In the genomic region with DNA sequence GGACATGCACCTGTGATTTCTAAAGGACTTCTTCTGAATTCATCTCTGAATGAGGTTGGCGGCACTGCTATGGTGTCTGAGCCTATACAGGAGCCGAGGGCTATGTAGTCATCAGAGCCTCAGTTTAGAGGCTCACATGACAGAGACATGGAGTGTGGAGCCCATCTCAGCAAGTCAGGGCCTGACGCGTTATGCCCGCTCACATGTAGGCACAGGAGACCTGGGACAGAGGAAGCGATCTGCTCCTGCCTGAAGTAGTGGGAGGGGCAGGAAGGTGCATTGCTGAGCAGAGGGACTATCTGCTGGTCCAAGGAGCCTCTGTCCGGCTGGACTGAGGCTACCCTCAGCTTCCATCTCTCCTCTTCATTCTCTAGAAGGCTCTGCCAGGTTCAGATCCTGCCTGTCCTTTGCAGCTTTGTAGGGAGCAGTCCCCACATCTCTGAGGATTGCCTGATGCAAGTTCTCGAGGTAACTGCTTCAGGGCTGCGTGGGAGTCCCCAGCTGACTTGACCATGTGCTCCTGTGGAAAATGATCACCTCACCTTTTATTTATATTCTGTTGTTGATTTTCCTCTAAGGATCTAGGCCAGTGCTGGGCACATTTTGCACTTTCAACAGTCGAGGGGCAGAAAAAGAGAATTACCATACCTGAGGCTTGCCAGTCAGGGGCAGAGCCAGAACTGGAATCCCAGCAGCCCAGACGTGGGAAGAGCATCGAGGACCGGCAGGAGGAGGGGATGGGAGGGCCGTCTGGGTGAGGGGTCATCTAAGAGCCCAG, we compare ENCODE assay signal across 16 cellular contexts. TPM values are rescaled to one million over a fixed set of nuclear protein-coding genes. Genes with fewer than 3 reads are reported as not detected.
DNase-seq lines count a peak whose midpoint lies in the region; ATAC-seq and TF ChIP-seq lines count a peak whose summit lies in the region.
"Had no signal": no experiment of that assay in that cellular context is flagged by ENCODE, and none has a peak within 500 bp of the region (broad histone marks: within the 10 kb centered on the region; RNA-seq: fewer than 3 reads in every experiment).

No MANE protein-coding gene starts in this region.

- H3K4me1 Mint-ChIP-seq in GM23338: peaks cover 29% of the 10 kb centered on the region
- H3K4me1 Mint-ChIP-seq in mesothelial cell of epicardium: peaks cover 20% of the 10 kb centered on the region

- H3K4me3 Mint-ChIP-seq in GM23338: no peak overlapping the region
- H3K4me3 Mint-ChIP-seq in mesothelial cell of epicardium: no peak overlapping the region
- H3K4me3 Mint-ChIP-seq: B cell; CD4-positive, alpha-beta T cell; IgD-negative memory B cell had no signal

- ATAC-seq in GM23338 (no peak), esophagus mucosa (peak; percentile 97), GM21367 (IDR thresholded peaks at IDR 0.05; ENCODE audit: unreplicated experiment) (no peak), gastrocnemius medialis (no peak)
- ATAC-seq: Right ventricle myocardium inferior had no signal

- H4K20me1 ChIP-seq in GM23338 (replicated peaks; ENCODE audit: insufficient read depth): no peaks in the 10 kb centered on the region

- in situ Hi-C loops in gastrocnemius medialis (cut with MboI; ENCODE audit: low sequenced_read_pairs in 4 of 4): no loop called here

- intact Hi-C loops in gastrocnemius medialis (cut with DNase I; ENCODE audit: low total_unique reads): no loop called here

- H3K27ac Mint-ChIP-seq in GM23338: peak overlapping the region; percentile 83; the same call in 1 of the 2 replicates
- peak overlapping the region; percentile 45 for H3K27ac Mint-ChIP-seq in mesothelial cell of epicardium
- H3K27ac Mint-ChIP-seq: B cell; CD4-positive, alpha-beta T cell had no signal

- CTCF ChIA-PET in HEK293 (lab: Yijun Ruan, JAX): no interaction called here

- H3K4me1 ChIP-seq in GM23338 (ENCODE audit: insufficient read depth): peaks cover 17% of the 10 kb centered on the region
- peaks cover 14% of the 10 kb centered on the region for H3K4me1 ChIP-seq in HEK293 (ENCODE audit: control insufficient read depth, insufficient read depth, low read length)
- H3K4me1 ChIP-seq in gastrocnemius medialis: peaks cover 0 to 7% of the 10 kb centered on the region in 2 donors

- no peak for DNase-seq in GM23338 (ENCODE audit: low spot score)
- peak in 1 of 2 experiments; percentile 17 for DNase-seq in mesothelial cell of epicardium (ENCODE audit: low spot score in 2 of 2, unreplicated experiment in 2 of 2)
- DNase-seq in gastrocnemius medialis: no peak
- no peak for DNase-seq in AG20443 (ENCODE audit: low spot score)
- DNase-seq: CD4-positive, alpha-beta T cell; HCEC 1CT; NCI-H1417 treated with DMSO at 0.1 percent for 48 hours; NCI-H510A treated with DMSO at 0.1 percent for 48 hours had no signal

- no peaks in the 10 kb centered on the region for H3K9me3 ChIP-seq in HEK293 (ENCODE audit: control insufficient read depth, insufficient read depth, low read depth, low read length)
- no peaks in the 10 kb centered on the region for H3K9me3 ChIP-seq in gastrocnemius medialis

- H3K36me3 Mint-ChIP-seq in GM23338 (ENCODE audit: low read depth): no peaks in the 10 kb centered on the region
- H3K36me3 Mint-ChIP-seq in mesothelial cell of epicardium: peaks cover 3% of the 10 kb centered on the region

- no peak for TF ChIP-seq CTCF in GM23338 (conservative IDR thresholded peaks at IDR 0.05; ENCODE audit: low read depth in 2 of 2)
- TF ChIP-seq CTCF in HEK293 (tag by site-specific recombination; IDR thresholded peaks at IDR 0.05): no peak
- no peak for TF ChIP-seq CTCF in mesothelial cell of epicardium (IDR thresholded peaks at IDR 0.05; ENCODE audit: unreplicated experiment)
- no peak for TF ChIP-seq CTCF in gastrocnemius medialis (IDR thresholded peaks at IDR 0.05 in 4 of 5, conservative IDR thresholded peaks at IDR 0.05 in 1 of 5)

- H3K9me3 Mint-ChIP-seq in GM23338 (no peaks in the 10 kb centered on the region), mesothelial cell of epicardium (no peaks in the 10 kb centered on the region)
- H3K9me3 Mint-ChIP-seq: CD4-positive, alpha-beta T cell; IgD-negative memory B cell had no signal

- peaks cover 5% of the 10 kb centered on the region for H3K9me2 ChIP-seq in GM23338 (ENCODE audit: insufficient read depth)

- H3K4me3 ChIP-seq in GM23338 (no peak overlapping the region), HEK293 (ENCODE audit: low read depth, low read length) (no peak overlapping the region), gastrocnemius medialis (no peak overlapping the region)
- H3K4me3 ChIP-seq: SK-N-MC had no signal

- H3F3A ChIP-seq in GM23338 (replicated peaks; ENCODE audit: low read depth): no peaks in the 10 kb centered on the region

- H3K4me2 ChIP-seq in GM23338: no peak overlapping the region

- TF ChIP-seq POLR2A in gastrocnemius medialis (IDR thresholded peaks at IDR 0.05): no peak

- H2AFZ ChIP-seq in GM23338: no peak overlapping the region

- no peaks in the 10 kb centered on the region for H3K27me3 ChIP-seq in GM23338 (ENCODE audit: insufficient read depth)
- no peaks in the 10 kb centered on the region for H3K27me3 ChIP-seq in gastrocnemius medialis

- H3K27me3 Mint-ChIP-seq in GM23338 (ENCODE audit: insufficient read depth, low read depth, poor library complexity): peaks cover 3% of the 10 kb centered on the region
- no peaks in the 10 kb centered on the region for H3K27me3 Mint-ChIP-seq in mesothelial cell of epicardium (ENCODE audit: low read depth)
- H3K27me3 Mint-ChIP-seq: B cell; CD4-positive, alpha-beta T cell; IgD-negative memory B cell had no signal

- H3K36me3 ChIP-seq in GM23338 (ENCODE audit: insufficient read depth) (no peaks in the 10 kb centered on the region), HEK293 (ENCODE audit: control insufficient read depth in 2 of 2, insufficient read depth in 1 of 2, low read length in 2 of 2) (no peaks in the 10 kb centered on the region), gastrocnemius medialis (no peaks in the 10 kb centered on the region)

- no peak overlapping the region for H3K27ac ChIP-seq in GM23338 (ENCODE audit: low read depth)
- H3K27ac ChIP-seq in HEK293 (ENCODE audit: extremely low read depth, low read depth, low read length): no peak overlapping the region
- H3K27ac ChIP-seq in gastrocnemius medialis: no peak overlapping the region
- H3K27ac ChIP-seq: HL-60, SK-N-MC had no signal

- H3K79me2 ChIP-seq in GM23338 (replicated peaks; ENCODE audit: insufficient read depth): no peaks in the 10 kb centered on the region

- POLR2A ChIA-PET in HEK293 (lab: Yijun Ruan, JAX): no interaction called here

TF ChIP-seq in GM23338, 12 proteins besides CTCF, POLR2A, EP300 and RAD21 (continues in another document):
- TF ChIP-seq JUNB (IDR thresholded peaks at IDR 0.05; ENCODE audit: unreplicated experiment): no peak
- no peak for TF ChIP-seq CREB1 (CRISPR knock-in tag; IDR thresholded peaks at IDR 0.05; ENCODE audit: low read depth)

TF ChIP-seq in HEK293, 187 proteins besides CTCF, POLR2A, EP300 and RAD21:
- TF ChIP-seq ZFHX2 (tag by site-specific recombination; conservative IDR thresholded peaks at IDR 0.05): no peak
- TF ChIP-seq ZSCAN16 (tag by site-specific recombination; IDR thresholded peaks at IDR 0.05): peak; percentile 40; the same call in 1 of the 2 replicates
- TF ChIP-seq MEIS1 (CRISPR knock-in tag; IDR thresholded peaks at IDR 0.05; ENCODE audit: borderline replicate concordance): no peak
TF ChIP-seq in HEK293: peak in this region for 1.

RNA-seq across cellular contexts. Expression of a gene that starts 16.6 kb away (rescaled TPM):
- total RNA-seq in GM23338 (2014; rRNA removed; shearing (Covaris generic)): 5.7 and 6.5 TPM in 2 replicates
- polyA plus RNA-seq in GM23338 (2016; fragmentation: Nextera tagmentation; extraction: Ambion mirVana): 1.5 and 1.9 TPM in 2 replicates
- total RNA-seq in esophagus mucosa: 3.6 TPM
- total RNA-seq in mesothelial cell of epicardium: 27.4 to 30.2 TPM (median 28.3 TPM) in 3 replicates
- 10 to 100 TPM in 2 of 4 donors, 1 to 10 TPM in 2; 4.3 to 24.9 (median 8.7) TPM for total RNA-seq in gastrocnemius medialis
